Comparison of ENCODE assay signal across 16 cellular contexts in the genomic region with DNA sequence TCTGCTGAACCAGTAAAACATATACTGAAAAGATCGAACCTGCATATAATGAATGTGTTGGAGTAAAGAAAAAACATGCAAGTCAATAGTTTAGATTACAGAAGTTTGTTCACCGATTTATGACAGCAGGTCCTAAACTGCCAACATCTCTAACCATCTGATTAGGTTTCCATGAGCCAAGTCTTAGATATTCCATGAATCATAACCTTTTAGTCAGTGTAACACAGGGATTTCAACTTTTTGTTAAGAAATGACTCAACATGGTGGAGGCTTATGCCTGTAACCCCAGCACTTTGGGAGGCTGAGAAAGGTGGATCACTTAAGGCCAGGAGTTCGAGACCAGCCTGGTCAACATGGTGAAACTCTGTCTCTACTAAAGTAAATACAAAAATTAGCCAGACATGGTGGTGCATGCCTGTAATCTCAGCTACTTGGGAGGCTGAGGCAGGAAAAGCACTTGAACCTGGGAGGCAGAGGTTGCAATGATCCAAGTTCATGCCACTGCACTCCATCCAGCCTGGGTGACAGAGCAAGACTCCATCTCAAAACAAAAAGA. TPM values are rescaled to one million over a fixed set of nuclear protein-coding genes. Genes with fewer than 3 reads are reported as not detected.
DNase-seq lines count a peak whose midpoint lies in the region; ATAC-seq and TF ChIP-seq lines count a peak whose summit lies in the region.
"Had no signal": no experiment of that assay in that cellular context is flagged by ENCODE, and none has a peak within 500 bp of the region (broad histone marks: within the 10 kb centered on the region; RNA-seq: fewer than 3 reads in every experiment).

No MANE protein-coding gene starts in this region.

- H3K4ac ChIP-seq in IMR-90 (ENCODE audit: low read depth, low read length) (no peak overlapping the region), mesenchymal stem cell (ENCODE audit: low read depth in 1 of 2, low read length in 2 of 2) (no peak overlapping the region)

- H4K8ac ChIP-seq in IMR-90 (ENCODE audit: low read depth in 2 of 2, low read length in 2 of 2) = 0 out of 4 replicates have a peak overlapping the region, but pooled peaks of 1 of the 2 experiments have one; percentile 22
- H4K8ac ChIP-seq in mesenchymal stem cell (ENCODE audit: low read length) = no peak overlapping the region

- H2AFZ ChIP-seq in IMR-90 (replicated peaks; ENCODE audit: low read length, poor library complexity) (no peak overlapping the region), mesenchymal stem cell (ENCODE audit: low read depth, low read length) (no peak overlapping the region)

- no peak overlapping the region for H4K5ac ChIP-seq in IMR-90 (ENCODE audit: low read depth, low read length)

- H2BK20ac ChIP-seq in IMR-90 (ENCODE audit: low read depth, low read length) = no peak overlapping the region

- ATAC-seq in IMR-90 (ENCODE audit: low read depth) = peak; percentile 82
- ATAC-seq in GM19351 (IDR thresholded peaks at IDR 0.05; ENCODE audit: unreplicated experiment) = no peak
- ATAC-seq: Right ventricle myocardium inferior had no signal

- intact Hi-C loops in IMR-90 (cut with micrococcal nuclease) = no loop called here

- no peak overlapping the region for H3K9ac ChIP-seq in IMR-90 (ENCODE audit: low read depth, low read length)
- H3K9ac ChIP-seq in mesenchymal stem cell (ENCODE audit: low read length) = peak overlapping the region; percentile 50

- dilution Hi-C loops in IMR-90 (cut with HindIII; ENCODE audit: low sequenced_read_pairs, unreplicated experiment) = no loop called here

- DNase-seq in AG10803 (ENCODE audit: low read depth) (peak; percentile 75), IMR-90 (peak; percentile 96), brain microvascular endothelial cell (peak; percentile 58), mesenchymal stem cell (peak; percentile 37), NCI-H2029 (lab: John Stamatoyannopoulos, UW) (no peak), KG1 (lab: John Stamatoyannopoulos, UW) (no peak), NCI-H774 (lab: John Stamatoyannopoulos, UW) (no peak)
- DNase-seq: activated CD4-positive, alpha-beta T cell treated with anti-CD3 and anti-CD28 coated beads for 4 hours; activated T-cell treated with anti-CD3 and anti-CD28 coated beads, Interleukin-2, amount 50 U/mL, for 1 hour; CD4-positive, CD25-positive, alpha-beta regulatory T cell; kidney; MV-4-11; NCI-H748 treated with DMSO at 0.1 percent for 48 hours; ovary had no signal

- H4K91ac ChIP-seq in IMR-90 (ENCODE audit: insufficient read depth, low read depth, low read length) (no peak overlapping the region), mesenchymal stem cell (ENCODE audit: low read length) (no peak overlapping the region)

- H3K14ac ChIP-seq in IMR-90 (replicated peaks; ENCODE audit: low read depth, low read length) (no peak overlapping the region), mesenchymal stem cell (ENCODE audit: low read length in 2 of 2) (no peak overlapping the region)

- TF ChIP-seq RAD21 in IMR-90 (IDR thresholded peaks at IDR 0.05; ENCODE audit: low read length) = no peak

- H2BK12ac ChIP-seq in mesenchymal stem cell (ENCODE audit: low read length in 2 of 2) = no peak overlapping the region

- no peaks in the 10 kb centered on the region for H3K27me3 ChIP-seq in IMR-90 (ENCODE audit: control insufficient read depth, insufficient read depth, low read length)
- no peaks in the 10 kb centered on the region for H3K27me3 ChIP-seq in brain microvascular endothelial cell (replicated peaks)
- no peaks in the 10 kb centered on the region for H3K27me3 ChIP-seq in mesenchymal stem cell (ENCODE audit: control insufficient read depth in 1 of 2, insufficient read depth in 1 of 2, low read length in 2 of 2)
- H3K27me3 ChIP-seq: ovary had no signal

- H3K23ac ChIP-seq in IMR-90 (ENCODE audit: low read depth, low read length) (no peak overlapping the region), mesenchymal stem cell (ENCODE audit: low read length in 2 of 2) (no peak overlapping the region)

- H3K36me3 ChIP-seq in IMR-90 (ENCODE audit: control insufficient read depth, insufficient read depth, low read length) = peaks cover 4% of the 10 kb centered on the region; the same call in 1 of the 2 replicates
- peaks cover 2% of the 10 kb centered on the region for H3K36me3 ChIP-seq in brain microvascular endothelial cell (replicated peaks)
- H3K36me3 ChIP-seq in mesenchymal stem cell (ENCODE audit: control insufficient read depth in 1 of 2, insufficient read depth in 2 of 2, low read depth in 1 of 2, low read length in 2 of 2) = peaks cover 2 to 16% of the 10 kb centered on the region in 2 experiments
- H3K36me3 ChIP-seq: ovary had no signal

- H2BK5ac ChIP-seq in IMR-90 (ENCODE audit: low read depth, low read length, poor library complexity, severe bottlenecking) = peak overlapping the region; percentile 75
- H2BK5ac ChIP-seq in mesenchymal stem cell (ENCODE audit: low read depth, low read length, poor library complexity, severe bottlenecking) = no peak overlapping the region

- CTCF ChIA-PET in IMR-90 (lab: Yijun Ruan, JAX) = interaction anchor here (0.6 kb wide), 1 partner anchor 24 kb away, joined by 4 read pairs; no protein-coding TSS in a partner anchor

- TF ChIP-seq POLR2A in IMR-90 (IDR thresholded peaks at IDR 0.05; ENCODE audit: low read depth, low read length) = no peak

- in situ Hi-C loops in IMR-90 (cut with MboI; ENCODE audit: low sequenced_read_pairs) = no loop called here
- in situ Hi-C loops in brain microvascular endothelial cell (cut with HindIII; ENCODE audit: low pct_ligation_motif_present, low sequenced_read_pairs) = no loop called here

- no TSS peak for BruUV-seq in IMR-90 (replicated peaks; lab: Mats Ljungman, UMichigan)

- H3K27ac ChIP-seq in IMR-90 (ENCODE audit: insufficient read depth, low read length) = peak overlapping the region; percentile 45; the same call in 1 of the 2 replicates
- H3K27ac ChIP-seq in brain microvascular endothelial cell = peak overlapping the region; percentile 51
- no peak overlapping the region for H3K27ac ChIP-seq in mesenchymal stem cell (ENCODE audit: low read length, poor library complexity, severe bottlenecking)
- H3K27ac ChIP-seq: ovary had no signal

- H3K79me1 ChIP-seq in IMR-90 (ENCODE audit: low read depth in 1 of 2, low read length in 2 of 2) = peaks cover 5 to 12% of the 10 kb centered on the region in 2 experiments; a peak in 3 of 4 replicates
- H3K79me1 ChIP-seq in mesenchymal stem cell (replicated peaks; ENCODE audit: low read length, poor library complexity, severe bottlenecking) = no peaks in the 10 kb centered on the region

- H3K4me1 ChIP-seq in IMR-90 (ENCODE audit: control insufficient read depth, insufficient read depth, low read length) = peaks cover 5% of the 10 kb centered on the region; the same call in 1 of the 2 replicates
- no peaks in the 10 kb centered on the region for H3K4me1 ChIP-seq in mesenchymal stem cell (ENCODE audit: control insufficient read depth, insufficient read depth, low read depth, low read length)

- POLR2A ChIA-PET in IMR-90 (lab: Charles Lee; ENCODE audit: unreplicated experiment) = no interaction called here

- H2BK120ac ChIP-seq in IMR-90 (ENCODE audit: low read depth, low read length) (no peak overlapping the region), mesenchymal stem cell (ENCODE audit: low read depth, low read length) (no peak overlapping the region)

- no peak for TF ChIP-seq CTCF in AG10803 (conservative IDR thresholded peaks at IDR 0.05; ENCODE audit: low read length)
- no peak for TF ChIP-seq CTCF in IMR-90 (conservative IDR thresholded peaks at IDR 0.05; ENCODE audit: low read depth, low read length)
- no peak for TF ChIP-seq CTCF in brain microvascular endothelial cell (IDR thresholded peaks at IDR 0.05; ENCODE audit: low read depth, low read length, missing control alignments)

- H3K18ac ChIP-seq in IMR-90 (ENCODE audit: low read depth, low read length) (no peak overlapping the region), mesenchymal stem cell (ENCODE audit: low read depth in 1 of 2, low read length in 2 of 2) (no peak overlapping the region)

- H2AK5ac ChIP-seq in IMR-90 (ENCODE audit: low read depth, low read length) (no peak overlapping the region), mesenchymal stem cell (ENCODE audit: low read length, severe bottlenecking) (no peak overlapping the region)

- H3K4me3 ChIP-seq in AG10803 (ENCODE audit: low read length) (no peak overlapping the region), IMR-90 (ENCODE audit: insufficient read depth, low read depth, low read length) (no peak overlapping the region), brain microvascular endothelial cell (ENCODE audit: low read depth, low read length) (no peak overlapping the region), mesenchymal stem cell (ENCODE audit: insufficient read depth in 1 of 2, low read depth in 1 of 2, low read length in 2 of 2) (no peak overlapping the region)
- H3K4me3 ChIP-seq: ovary had no signal

- H2AK9ac ChIP-seq in IMR-90 (replicated peaks; ENCODE audit: low read depth, low read length, poor library complexity) = no peak overlapping the region

- H3K9me1 ChIP-seq in IMR-90 (ENCODE audit: insufficient read depth, low read length) = no peaks in the 10 kb centered on the region

- H2BK15ac ChIP-seq in IMR-90 (ENCODE audit: low read depth, low read length) (no peak overlapping the region), mesenchymal stem cell (ENCODE audit: low read depth, poor library complexity, severe bottlenecking) (no peak overlapping the region)

- no CpG with 5 or more reads among the region's 3 CpGs for WGBS in IMR-90 (ENCODE audit: extremely low coverage in 2 of 2, insufficient read length in 1 of 2), 2 experiments
- WGBS in mesenchymal stem cell = 96% methylated on average over 3 of the region's 3 CpGs

- no peak overlapping the region for H3K56ac ChIP-seq in IMR-90 (ENCODE audit: extremely low read depth, insufficient read depth, low read length)

- H3K9me3 ChIP-seq in IMR-90 (ENCODE audit: control insufficient read depth, insufficient read depth, low read length) (no peaks in the 10 kb centered on the region), mesenchymal stem cell (ENCODE audit: control insufficient read depth, low read length) (no peaks in the 10 kb centered on the region)
- H3K9me3 ChIP-seq: ovary had no signal

- H3K4me2 ChIP-seq in IMR-90 (ENCODE audit: low read depth, low read length) (no peak overlapping the region), mesenchymal stem cell (ENCODE audit: low read length, poor library complexity, severe bottlenecking) (no peak overlapping the region)

- H4K20me1 ChIP-seq in IMR-90 (ENCODE audit: insufficient read depth, low read length) = no peaks in the 10 kb centered on the region

TF ChIP-seq in IMR-90, 13 proteins besides CTCF, POLR2A, EP300 and RAD21 (continues in another document):
- TF ChIP-seq MAZ (IDR thresholded peaks at IDR 0.05; ENCODE audit: borderline replicate concordance, low read depth, low read length) = no peak
- TF ChIP-seq SMC3 (IDR thresholded peaks at IDR 0.05; ENCODE audit: low read depth, low read length) = no peak
- TF ChIP-seq CEBPB (IDR thresholded peaks at IDR 0.05; ENCODE audit: low read depth, low read length) = peak; percentile 75

RNA-seq across cellular contexts. Expression of a gene that starts 38.7 kb away (rescaled TPM):
- total RNA-seq in IMR-90 (2012; rRNA removed) = 58.4 and 76.1 TPM in 2 replicates
- polyA plus RNA-seq in IMR-90 (2012; rRNA removed) = 7.3 and 9.4 TPM in 2 replicates
- polyA plus RNA-seq in IMR-90 (2012; cell fraction: cytosol; rRNA removed) = 2.5 and 3.6 TPM in 2 replicates
- polyA plus RNA-seq in IMR-90 (2012; cell fraction: nucleus; rRNA removed; ENCODE audit: low replicate concordance) = 5.6 and 10.5 TPM in 2 replicates
- polyA plus RNA-seq in mesenchymal stem cell (2013, experiment 1 of 2) = 14.8 TPM
- polyA plus RNA-seq in mesenchymal stem cell (2013, experiment 2 of 2) = 14.9 TPM

Comparison
In these comparisons a context has a peak if more than half of its experiments do, and no peak if none do; other contexts are left out.
1. DNase-seq: peak in AG10803 (single experiment), IMR-90 (single experiment), brain microvascular endothelial cell (single experiment) and mesenchymal stem cell (single experiment); none in NCI-H2029 (single experiment), KG1 (single experiment) and NCI-H774 (single experiment).